In the genomic region with DNA sequence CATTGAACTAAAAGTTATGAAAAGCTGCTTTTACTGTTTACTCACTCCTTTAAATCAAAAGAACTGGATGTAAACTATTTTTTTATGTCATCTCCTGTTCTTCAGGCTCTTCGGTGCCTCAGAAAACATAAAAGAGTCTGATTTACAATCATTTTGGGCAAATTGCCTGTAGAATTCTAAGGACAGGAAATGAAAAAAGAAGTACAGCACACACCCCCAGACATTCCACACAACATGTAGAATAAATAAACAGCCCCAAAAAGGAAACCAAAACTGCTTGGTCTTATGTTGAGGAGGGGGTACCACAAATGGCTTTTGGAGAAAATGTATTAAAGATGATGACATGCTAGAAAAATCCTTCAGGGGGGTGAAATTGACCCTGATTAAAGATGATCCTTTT, we compare ENCODE assay signal across 1 cellular context.
TF ChIP-seq lines count a peak whose summit lies in the region.

No MANE protein-coding gene starts in this region.

TF ChIP-seq in HepG2, 621 proteins besides CTCF, POLR2A, EP300 and RAD21:
- no peak for TF ChIP-seq CHD4 (IDR thresholded peaks at IDR 0.05; ENCODE audit: borderline replicate concordance, low read length)
- TF ChIP-seq BRD4 (CRISPR knock-in tag; IDR thresholded peaks at IDR 0.05) = no peak
- no peak for TF ChIP-seq HDAC6 (IDR thresholded peaks at IDR 0.05; ENCODE audit: low read depth, low read length)
- no peak for TF ChIP-seq ZFAT (CRISPR knock-in tag; conservative IDR thresholded peaks at IDR 0.05)
- TF ChIP-seq ZNF672 (CRISPR knock-in tag; IDR thresholded peaks at IDR 0.05) = no peak
- TF ChIP-seq NAIF1 (CRISPR knock-in tag; IDR thresholded peaks at IDR 0.05; ENCODE audit: borderline replicate concordance) = no peak
- TF ChIP-seq SMAD3 (CRISPR knock-in tag; IDR thresholded peaks at IDR 0.05) = no peak
- TF ChIP-seq ZNF331 (CRISPR knock-in tag; IDR thresholded peaks at IDR 0.05) = no peak
- TF ChIP-seq, protein P1, sequence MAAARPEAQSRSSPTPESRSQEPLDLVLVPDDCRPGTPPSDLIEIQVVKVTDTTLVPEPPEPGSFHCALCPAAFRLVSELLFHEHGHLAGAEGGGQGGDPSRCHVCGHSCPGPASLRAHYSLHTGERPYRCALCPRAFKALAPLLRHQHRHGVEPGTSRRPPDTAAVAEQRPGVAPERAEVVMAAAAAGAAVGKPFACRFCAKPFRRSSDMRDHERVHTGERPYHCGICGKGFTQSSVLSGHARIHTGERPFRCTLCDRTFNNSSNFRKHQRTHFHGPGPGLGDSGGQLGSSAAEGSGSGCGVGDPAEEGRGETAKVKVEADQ (CRISPR knock-in tag; IDR thresholded peaks at IDR 0.05; ENCODE audit: borderline replicate concordance) = no peak
- TF ChIP-seq, protein P2, sequence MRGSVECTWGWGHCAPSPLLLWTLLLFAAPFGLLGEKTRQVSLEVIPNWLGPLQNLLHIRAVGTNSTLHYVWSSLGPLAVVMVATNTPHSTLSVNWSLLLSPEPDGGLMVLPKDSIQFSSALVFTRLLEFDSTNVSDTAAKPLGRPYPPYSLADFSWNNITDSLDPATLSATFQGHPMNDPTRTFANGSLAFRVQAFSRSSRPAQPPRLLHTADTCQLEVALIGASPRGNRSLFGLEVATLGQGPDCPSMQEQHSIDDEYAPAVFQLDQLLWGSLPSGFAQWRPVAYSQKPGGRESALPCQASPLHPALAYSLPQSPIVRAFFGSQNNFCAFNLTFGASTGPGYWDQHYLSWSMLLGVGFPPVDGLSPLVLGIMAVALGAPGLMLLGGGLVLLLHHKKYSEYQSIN (CRISPR knock-in tag; IDR thresholded peaks at IDR 0.05; ENCODE audit: borderline replicate concordance) = no peak
- TF ChIP-seq MEF2D (CRISPR knock-in tag; IDR thresholded peaks at IDR 0.05) = no peak
- TF ChIP-seq, protein P3, sequence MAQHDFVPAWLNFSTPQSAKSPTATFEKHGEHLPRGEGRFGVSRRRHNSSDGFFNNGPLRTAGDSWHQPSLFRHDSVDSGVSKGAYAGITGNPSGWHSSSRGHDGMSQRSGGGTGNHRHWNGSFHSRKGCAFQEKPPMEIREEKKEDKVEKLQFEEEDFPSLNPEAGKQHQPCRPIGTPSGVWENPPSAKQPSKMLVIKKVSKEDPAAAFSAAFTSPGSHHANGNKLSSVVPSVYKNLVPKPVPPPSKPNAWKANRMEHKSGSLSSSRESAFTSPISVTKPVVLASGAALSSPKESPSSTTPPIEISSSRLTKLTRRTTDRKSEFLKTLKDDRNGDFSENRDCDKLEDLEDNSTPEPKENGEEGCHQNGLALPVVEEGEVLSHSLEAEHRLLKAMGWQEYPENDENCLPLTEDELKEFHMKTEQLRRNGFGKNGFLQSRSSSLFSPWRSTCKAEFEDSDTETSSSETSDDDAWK (CRISPR knock-in tag; IDR thresholded peaks at IDR 0.05) = no peak
- no peak for TF ChIP-seq ZNF101 (CRISPR knock-in tag; IDR thresholded peaks at IDR 0.05; ENCODE audit: borderline replicate concordance, low read depth)
- TF ChIP-seq, protein P4, sequence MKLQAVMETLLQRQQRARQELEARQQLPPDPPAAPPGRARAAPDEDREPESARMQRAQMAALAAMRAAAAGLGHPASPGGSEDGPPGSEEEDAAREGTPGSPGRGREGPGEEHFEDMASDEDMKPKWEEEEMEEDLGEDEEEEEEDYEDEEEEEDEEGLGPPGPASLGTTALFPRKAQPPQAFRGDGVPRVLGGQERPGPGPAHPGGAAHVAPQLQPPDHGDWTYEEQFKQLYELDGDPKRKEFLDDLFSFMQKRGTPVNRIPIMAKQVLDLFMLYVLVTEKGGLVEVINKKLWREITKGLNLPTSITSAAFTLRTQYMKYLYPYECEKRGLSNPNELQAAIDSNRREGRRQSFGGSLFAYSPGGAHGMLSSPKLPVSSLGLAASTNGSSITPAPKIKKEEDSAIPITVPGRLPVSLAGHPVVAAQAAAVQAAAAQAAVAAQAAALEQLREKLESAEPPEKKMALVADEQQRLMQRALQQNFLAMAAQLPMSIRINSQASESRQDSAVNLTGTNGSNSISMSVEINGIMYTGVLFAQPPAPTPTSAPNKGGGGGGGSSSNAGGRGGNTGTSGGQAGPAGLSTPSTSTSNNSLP (IDR thresholded peaks at IDR 0.05; ENCODE audit: low read depth, low read length) = no peak
- TF ChIP-seq HNRNPH1 (optimal IDR thresholded peaks at IDR 0.05; ENCODE audit: low read depth, low read length) = no peak
TF ChIP-seq in HepG2: peak in this region for 0.
